ENCODE assay signal across 17 cellular contexts in the genomic region with DNA sequence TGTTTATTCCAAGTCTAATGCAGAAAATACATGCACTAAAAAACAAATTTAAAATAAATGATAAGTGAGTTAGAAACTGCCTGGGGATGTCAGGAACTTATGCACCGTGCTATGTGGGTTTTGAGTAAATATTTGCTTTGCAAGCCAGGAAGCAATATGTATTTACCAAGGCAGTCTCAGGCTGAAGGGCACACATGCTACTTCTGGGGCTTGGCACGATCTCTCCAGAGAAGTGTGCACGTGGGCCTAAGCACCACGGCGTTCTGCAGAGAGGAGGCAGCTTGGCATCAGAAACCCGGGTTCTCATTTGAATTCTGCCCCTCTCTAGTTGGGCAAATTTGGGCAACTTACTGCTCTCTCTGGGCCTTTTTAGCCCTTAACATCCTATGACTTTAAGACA.
A peak's percentile ranks its signal among the peaks of the same experiment; 100 is the strongest.
DNase-seq lines count a peak whose midpoint lies in the region; ATAC-seq and TF ChIP-seq lines count a peak whose summit lies in the region.
"Had no signal": no experiment of that assay in that cellular context is flagged by ENCODE, and none has a peak within 500 bp of the region (broad histone marks: within the 10 kb centered on the region; RNA-seq: fewer than 3 reads in every experiment).

No MANE protein-coding gene starts in this region.

- no peak for TF ChIP-seq EP300 in tibial nerve (IDR thresholded peaks at IDR 0.05)

- no TSS peak for BruUV-seq in Panc1 (replicated peaks; lab: Mats Ljungman, UMichigan)

- H3K9me3 ChIP-seq in Panc1 (ENCODE audit: control insufficient read depth, insufficient read depth, low read depth, low read length) (no peaks in the 10 kb centered on the region), tibial nerve (no peaks in the 10 kb centered on the region)
- H3K9me3 ChIP-seq: MG63, neutrophil, testis had no signal

- TF ChIP-seq CTCF in Panc1 (IDR thresholded peaks at IDR 0.05) (no peak), tibial nerve (IDR thresholded peaks at IDR 0.05) (no peak)

- TF ChIP-seq POLR2A in erythroblast (IDR thresholded peaks at IDR 0.05; ENCODE audit: low read length) (no peak), tibial nerve (IDR thresholded peaks at IDR 0.05) (no peak)

- WGBS in tibial nerve, 2 donors: 84 to 85% methylated on average over 6 of the region's 6 CpGs

- ATAC-seq in Panc1 (peak; percentile 87), HG03045 (IDR thresholded peaks at IDR 0.05; ENCODE audit: unreplicated experiment) (no peak), HG02852 (IDR thresholded peaks at IDR 0.05; ENCODE audit: unreplicated experiment) (no peak)
- ATAC-seq: activated CD8-positive, alpha-beta T cell treated with anti-CD3 and anti-CD28 coated beads, Interleukin-2, amount 10 ng/mL, durations not matched to agents 7 days and 5 days; activated T-helper 17 cell treated with anti-CD3 and anti-CD28 coated beads, Interleukin-2, amount 50 U/mL, for 72 hours; GM12878; sciatic nerve had no signal

- H3K36me3 ChIP-seq in Panc1 (ENCODE audit: control insufficient read depth, insufficient read depth, low read length) (no peaks in the 10 kb centered on the region), tibial nerve (no peaks in the 10 kb centered on the region)
- H3K36me3 ChIP-seq: MG63, neutrophil had no signal

- no peaks in the 10 kb centered on the region for H3K27me3 ChIP-seq in Panc1 (ENCODE audit: control insufficient read depth, insufficient read depth, low read length)
- H3K27me3 ChIP-seq in tibial nerve: no peaks in the 10 kb centered on the region
- H3K27me3 ChIP-seq: MG63, testis had no signal

- in situ Hi-C loops in Panc1 (cut with HindIII; ENCODE audit: low pct_unique_long_range_greater_than_20kb, low sequenced_read_pairs): no loop called here

- POLR2A ChIA-PET in Panc1 (lab: Charles Lee): no interaction called here

- H3K27ac ChIP-seq in Panc1 (ENCODE audit: low read length): peak overlapping the region; percentile 37
- no peak overlapping the region for H3K27ac ChIP-seq in tibial nerve
- H3K27ac ChIP-seq: neutrophil, testis had no signal

- H3K4me1 ChIP-seq in Panc1 (ENCODE audit: control insufficient read depth, insufficient read depth, low read length): peaks cover 47% of the 10 kb centered on the region
- H3K4me1 ChIP-seq in tibial nerve: peaks cover 0 to 4% (median 0%) of the 10 kb centered on the region in 4 donors
- H3K4me1 ChIP-seq: testis had no signal

- CTCF ChIA-PET in Panc1 (lab: Charles Lee): no interaction called here

- intact Hi-C loops in Panc1 (cut with micrococcal nuclease; ENCODE audit: unreplicated experiment): no loop called here

- DNase-seq in DMS53 (lab: John Stamatoyannopoulos, UW) (peak; percentile 98), NCI-H1436 (lab: John Stamatoyannopoulos, UW) (peak; percentile 15), Panc1 (ENCODE audit: low read depth, low spot score) (no peak), mucosa of gallbladder (ENCODE audit: low spot score) (peak; percentile 69), erythroblast (lab: John Stamatoyannopoulos, UW) (no peak), tibial nerve (ENCODE audit: low spot score in 2 of 2) (no peak)
- DNase-seq: activated CD8-positive, alpha-beta T cell treated with anti-CD3 and anti-CD28 coated beads, Interleukin-2, amount 10 ng/mL, durations not matched to agents 7 days and 5 days; mesendoderm; MG63; stimulated activated CD4-positive, alpha-beta T cell treated with anti-CD3 and anti-CD28 coated beads, Interleukin-2, amount 100 ng/mL, for 48 hours; testis had no signal

- H3K4me3 ChIP-seq in Panc1 (ENCODE audit: low read depth in 2 of 2, low read length in 2 of 2) (no peak overlapping the region), tibial nerve (no peak overlapping the region)
- H3K4me3 ChIP-seq: GM12878, MG63, testis had no signal

Comparison
In these comparisons a context has a peak if more than half of its experiments do, and no peak if none do; other contexts are left out.
1. DNase-seq: peak in DMS53 (single experiment), NCI-H1436 (single experiment) and mucosa of gallbladder (single experiment); none in Panc1 (single experiment), erythroblast (0 of 2) and tibial nerve (0 of 2).